2 cellular contexts compared by ENCODE assay signal in genomic region chr7:650339-651031, GRCh38.
TF ChIP-seq lines count a peak whose summit lies in the region.

No MANE protein-coding gene starts in this region.

TF ChIP-seq in HEK293, 187 proteins besides CTCF, POLR2A, EP300 and RAD21 (continued from another document):
- no peak for TF ChIP-seq HIC1 (tag by site-specific recombination; IDR thresholded peaks at IDR 0.05)
- TF ChIP-seq PRDM10 (tag by site-specific recombination; IDR thresholded peaks at IDR 0.05): no peak

TF ChIP-seq in H1, 55 proteins besides CTCF, POLR2A, EP300 and RAD21 (continued from another document):
- TF ChIP-seq CBX5 (IDR thresholded peaks at IDR 0.05; ENCODE audit: low read depth, low read length): no peak
